8 cellular contexts compared by ENCODE assay signal in genomic region chr9:126985870-126986498, GRCh38.
DNase-seq lines count a peak whose midpoint lies in the region; ATAC-seq and TF ChIP-seq lines count a peak whose summit lies in the region.

No MANE protein-coding gene starts in this region.

- intact Hi-C loops in sigmoid colon (cut with DNase I), result no loop called here

- ATAC-seq in GM18907 (IDR thresholded peaks at IDR 0.05; ENCODE audit: unreplicated experiment), result peak; percentile 72

- no peak for TF ChIP-seq EP300 in sigmoid colon (IDR thresholded peaks at IDR 0.05)

- peak overlapping the region in 1 of 4 donors; percentile 10 for H3K27ac ChIP-seq in sigmoid colon

- no peaks in the 10 kb centered on the region for H3K27me3 ChIP-seq in sigmoid colon

- H3K4me1 ChIP-seq in sigmoid colon, result peaks cover 0 to 37% (median 11%) of the 10 kb centered on the region in 4 donors

- no peaks in the 10 kb centered on the region for H3K36me3 ChIP-seq in sigmoid colon

- no peak for TF ChIP-seq CTCF in sigmoid colon (IDR thresholded peaks at IDR 0.05)

- DNase-seq in A172 (ENCODE audit: low spot score) (peak; percentile 99), SW 1271 (lab: John Stamatoyannopoulos, UW) (peak; percentile 36 to 66), iPS-NIHi11 (ENCODE audit: low spot score) (peak; percentile 24), sigmoid colon (no peak)
- peak; percentile 99 for DNase-seq in Jurkat, Clone E6-1 (ENCODE audit: low read depth, low spot score)
- DNase-seq in activated naive CD4-positive, alpha-beta T cell treated with anti-CD3 and anti-CD28 coated beads, Interleukin-2, amount 50 U/mL, for 16 hours, result peak; percentile 82
- DNase-seq in stimulated activated CD8-positive, alpha-beta memory T cell treated with anti-CD3 and anti-CD28 coated beads, Interleukin-12 subunit alpha, Interleukin-12 subunit beta, amount 100 ng/mL, for 4 hours (ENCODE audit: low read depth), result peak; percentile 65

- H3K9me3 ChIP-seq in sigmoid colon, result no peaks in the 10 kb centered on the region

- 19 to 23% methylated on average over 7 of the region's 7 CpGs for WGBS in sigmoid colon, 2 donors

- TF ChIP-seq POLR2A in sigmoid colon (IDR thresholded peaks at IDR 0.05), result no peak

- H3K4me3 ChIP-seq in Jurkat, Clone E6-1 (ENCODE audit: low read length), result no peak overlapping the region
- no peak overlapping the region for H3K4me3 ChIP-seq in sigmoid colon
